ENCODE assay signal across 20 cellular contexts in the genomic region with DNA sequence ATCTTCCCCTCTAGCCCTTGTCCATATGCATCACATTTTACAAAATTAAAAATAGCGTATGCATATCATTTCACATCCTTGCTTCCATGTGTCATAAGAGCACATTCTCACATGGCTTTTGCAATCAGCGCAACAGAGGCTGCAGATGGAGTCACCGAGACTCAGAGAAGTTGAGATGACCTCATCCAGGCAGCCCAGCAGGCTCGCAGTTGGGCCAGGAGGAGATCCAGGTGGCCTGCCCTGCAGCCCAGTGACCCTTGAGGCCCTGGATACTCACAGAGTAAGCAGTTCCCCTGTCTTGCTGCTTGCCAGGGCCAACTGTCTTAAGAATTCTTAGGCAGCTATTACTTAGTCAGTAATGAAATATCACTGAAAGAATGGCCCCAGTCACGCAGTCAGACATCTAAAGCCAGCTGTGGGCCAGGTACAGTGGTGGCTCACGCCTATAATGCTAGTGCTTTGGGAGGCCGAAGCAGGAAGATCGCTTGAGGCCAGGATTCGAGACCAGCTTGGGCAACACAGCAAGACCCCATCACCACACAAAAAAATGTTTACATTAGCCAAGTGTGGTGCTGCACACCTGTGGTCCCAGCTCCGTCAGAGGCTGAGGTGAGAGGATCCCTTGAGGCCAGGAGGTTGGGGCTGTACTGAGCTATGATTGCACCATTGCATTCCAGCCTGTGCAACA. TPM values are rescaled to one million over a fixed set of nuclear protein-coding genes. Genes with fewer than 3 reads are reported as not detected.
DNase-seq lines count a peak whose midpoint lies in the region; ATAC-seq, FAIRE-seq and TF ChIP-seq lines count a peak whose summit lies in the region.
"Had no signal": no experiment of that assay in that cellular context is flagged by ENCODE, and none has a peak within 500 bp of the region (broad histone marks: within the 10 kb centered on the region; RNA-seq: fewer than 3 reads in every experiment).

No MANE protein-coding gene starts in this region.

- H3K4me1 ChIP-seq in CD8-positive, alpha-beta memory T cell (ENCODE audit: insufficient read depth, low read length): no peaks in the 10 kb centered on the region

- no peak for TF ChIP-seq CTCF in AG04450 (IDR thresholded peaks at IDR 0.05; ENCODE audit: low read depth, low read length)
- TF ChIP-seq CTCF in foreskin fibroblast (IDR thresholded peaks at IDR 0.05; ENCODE audit: low read depth, low read length): no peak

- peaks cover 3% of the 10 kb centered on the region for H3K36me3 ChIP-seq in H7 (replicated peaks; ENCODE audit: control insufficient read depth, insufficient read depth, low read length)
- no peaks in the 10 kb centered on the region for H3K36me3 ChIP-seq in CD8-positive, alpha-beta memory T cell (ENCODE audit: insufficient read depth, low read length)

- CTCF ChIA-PET in AG04450 (lab: Charles Lee): interaction anchor here (0.8 kb wide), 1 partner anchor 156 kb away, joined by 3 read pairs; no protein-coding TSS in a partner anchor
- CTCF ChIA-PET in CD8-positive, alpha-beta memory T cell (lab: Charles Lee): no interaction called here

- no peaks in the 10 kb centered on the region for H3K9me3 Mint-ChIP-seq in CD8-positive, alpha-beta memory T cell
- H3K9me3 Mint-ChIP-seq: stimulated activated memory B cell treated with anti-CD40 and anti-IgM and Interleukin-4, amounts not matched to agents 10 μg/mL and 1 μg/mL and 100 μg/mL, for 72 hours; type B pancreatic cell had no signal

- no peaks in the 10 kb centered on the region for H3K9me3 ChIP-seq in AG04450 (ENCODE audit: control insufficient read depth, insufficient read depth, low read length)
- no peaks in the 10 kb centered on the region for H3K9me3 ChIP-seq in CD8-positive, alpha-beta memory T cell (ENCODE audit: low read length)

- POLR2A ChIA-PET in AG04450 (lab: Yijun Ruan, JAX): no interaction called here
- POLR2A ChIA-PET in CD8-positive, alpha-beta memory T cell (lab: Charles Lee): no interaction called here

- H3K27ac ChIP-seq in AG04450 (ENCODE audit: low read depth, low read length): no peak overlapping the region
- no peak overlapping the region for H3K27ac ChIP-seq in CD8-positive, alpha-beta memory T cell (ENCODE audit: low read depth, low read length)
- H3K27ac ChIP-seq: SK-N-MC had no signal

- no peak overlapping the region for H3K4me3 Mint-ChIP-seq in CD8-positive, alpha-beta memory T cell
- H3K4me3 Mint-ChIP-seq: stimulated activated memory B cell treated with anti-CD40 and anti-IgM and Interleukin-4, amounts not matched to agents 10 μg/mL and 1 μg/mL and 100 μg/mL, for 72 hours; type B pancreatic cell had no signal

- no peaks in the 10 kb centered on the region for H3K27me3 Mint-ChIP-seq in CD8-positive, alpha-beta memory T cell
- H3K27me3 Mint-ChIP-seq: stimulated activated memory B cell treated with anti-CD40 and anti-IgM and Interleukin-4, amounts not matched to agents 10 μg/mL and 1 μg/mL and 100 μg/mL, for 72 hours; type B pancreatic cell had no signal

- H3K4me3 ChIP-seq in AG04450 (ENCODE audit: low read depth, low read length): no peak overlapping the region
- no peak overlapping the region for H3K4me3 ChIP-seq in H7 (ENCODE audit: insufficient read depth, low read depth, low read length)
- H3K4me3 ChIP-seq in foreskin fibroblast (ENCODE audit: low read depth in 1 of 2, low read length in 2 of 2): no peak overlapping the region
- no peak overlapping the region for H3K4me3 ChIP-seq in CD8-positive, alpha-beta memory T cell (ENCODE audit: low read length)
- H3K4me3 ChIP-seq: SK-N-MC, smooth muscle cell had no signal

- H3K27me3 ChIP-seq in AG04450 (ENCODE audit: control insufficient read depth, insufficient read depth, low read length) (no peaks in the 10 kb centered on the region), H7 (ENCODE audit: control insufficient read depth, insufficient read depth, low read length) (no peaks in the 10 kb centered on the region)
- no peaks in the 10 kb centered on the region for H3K27me3 ChIP-seq in CD8-positive, alpha-beta memory T cell (ENCODE audit: insufficient read depth, low read length, poor library complexity, severe bottlenecking)

- TF ChIP-seq POLR2A in GM12892 (IDR thresholded peaks at IDR 0.05; ENCODE audit: low read depth, low read length): no peak

- DNase-seq in AG04450 (ENCODE audit: low read depth, low spot score) (peak; percentile 33), H7 (peak; percentile 33), amniotic epithelial cell (ENCODE audit: low read depth) (peak; percentile 63), foreskin fibroblast (peak; percentile 83 to 91), GM12892 (ENCODE audit: insufficient read length) (no peak)
- no peak for DNase-seq in CD8-positive, alpha-beta memory T cell
- DNase-seq: activated CD4-positive, alpha-beta T cell treated with anti-CD3 and anti-CD28 coated beads, Interleukin-2, amount 50 U/mL, for 4 hours; activated T-cell treated with anti-CD3 and anti-CD28 coated beads, Interleukin-2, amount 50 U/mL, for 1 hour; left colon; NCI-H2029; NCI-H510A had no signal

- peaks cover 6 to 9% (median 8%) of the 10 kb centered on the region in 3 donors for H3K4me1 Mint-ChIP-seq in CD8-positive, alpha-beta memory T cell

- H3K27ac Mint-ChIP-seq in CD8-positive, alpha-beta memory T cell: no peak overlapping the region
- H3K27ac Mint-ChIP-seq: type B pancreatic cell had no signal

- ATAC-seq in HG02759 (IDR thresholded peaks at IDR 0.05; ENCODE audit: unreplicated experiment): no peak
- ATAC-seq in HG03457 (IDR thresholded peaks at IDR 0.05; ENCODE audit: unreplicated experiment): no peak
- ATAC-seq: left colon had no signal

- no peak for FAIRE-seq in GM12892 (lab: Jason Lieb, UNC)
- FAIRE-seq: colon, G401.6, TTC549 had no signal

- H3K36me3 Mint-ChIP-seq in CD8-positive, alpha-beta memory T cell: peaks cover 0 to 13% (median 4%) of the 10 kb centered on the region in 3 donors

RNA-seq across cellular contexts. Expression of a gene that starts 9.1 kb away (rescaled TPM):
- 23.1 and 24.2 TPM in 2 replicates for polyA plus RNA-seq in AG04450 (2011; rRNA removed)
- polyA minus RNA-seq in AG04450 (2011; rRNA and poly(A)+ RNA removed): 21.8 and 30.4 TPM in 2 replicates
- 11.0 and 11.6 TPM in 2 replicates for total RNA-seq in H7 (2014; rRNA removed; shearing (Covaris generic))
- total RNA-seq in CD8-positive, alpha-beta memory T cell: 10 to 100 TPM; 35.9 to 37.5 TPM
- 17.0 TPM for polyA plus RNA-seq in CD8-positive, alpha-beta memory T cell
- 23.5 TPM for polyA plus RNA-seq in GM12892 (2012; ENCODE audit: missing spikeins)

Comparison
In these comparisons a context has a peak if more than half of its experiments do, and no peak if none do; other contexts are left out.
1. DNase-seq: peak in AG04450 (single experiment), H7 (single experiment), amniotic epithelial cell (single experiment) and foreskin fibroblast (2 of 2); none in CD8-positive, alpha-beta memory T cell (0 of 5) and GM12892 (single experiment).